ENCODE assay signal across 1 cellular context in genomic region chr12:11860026-11860425, GRCh38.
TF ChIP-seq lines count a peak whose summit lies in the region.

No MANE protein-coding gene starts in this region.

TF ChIP-seq in GM23338, 12 proteins besides CTCF, POLR2A, EP300 and RAD21:
- no peak for TF ChIP-seq ZNF462 (CRISPR knock-in tag; IDR thresholded peaks at IDR 0.05)
- no peak for TF ChIP-seq ZNF114 (CRISPR knock-in tag; IDR thresholded peaks at IDR 0.05)
- no peak for TF ChIP-seq POLR2AphosphoS5 (IDR thresholded peaks at IDR 0.05; ENCODE audit: low read depth)
- no peak for TF ChIP-seq EZH2phosphoT487 (IDR thresholded peaks at IDR 0.05; ENCODE audit: unreplicated experiment)
- no peak for TF ChIP-seq ZNF331 (CRISPR knock-in tag; IDR thresholded peaks at IDR 0.05; ENCODE audit: low read depth)
- TF ChIP-seq REST (IDR thresholded peaks at IDR 0.05; ENCODE audit: unreplicated experiment), result no peak
- no peak for TF ChIP-seq JUNB (IDR thresholded peaks at IDR 0.05; ENCODE audit: unreplicated experiment)
- TF ChIP-seq STAT1 (IDR thresholded peaks at IDR 0.05; ENCODE audit: unreplicated experiment), result no peak
- no peak for TF ChIP-seq CREB1 (CRISPR knock-in tag; IDR thresholded peaks at IDR 0.05; ENCODE audit: low read depth)
- TF ChIP-seq EZH2 (IDR thresholded peaks at IDR 0.05; ENCODE audit: low read depth, unreplicated experiment), result no peak
- TF ChIP-seq ETS1 (IDR thresholded peaks at IDR 0.05), result no peak
- no peak for TF ChIP-seq NANOG (IDR thresholded peaks at IDR 0.05; ENCODE audit: borderline replicate concordance)
TF ChIP-seq in GM23338: peak in this region for 0.
